In the genomic region with DNA sequence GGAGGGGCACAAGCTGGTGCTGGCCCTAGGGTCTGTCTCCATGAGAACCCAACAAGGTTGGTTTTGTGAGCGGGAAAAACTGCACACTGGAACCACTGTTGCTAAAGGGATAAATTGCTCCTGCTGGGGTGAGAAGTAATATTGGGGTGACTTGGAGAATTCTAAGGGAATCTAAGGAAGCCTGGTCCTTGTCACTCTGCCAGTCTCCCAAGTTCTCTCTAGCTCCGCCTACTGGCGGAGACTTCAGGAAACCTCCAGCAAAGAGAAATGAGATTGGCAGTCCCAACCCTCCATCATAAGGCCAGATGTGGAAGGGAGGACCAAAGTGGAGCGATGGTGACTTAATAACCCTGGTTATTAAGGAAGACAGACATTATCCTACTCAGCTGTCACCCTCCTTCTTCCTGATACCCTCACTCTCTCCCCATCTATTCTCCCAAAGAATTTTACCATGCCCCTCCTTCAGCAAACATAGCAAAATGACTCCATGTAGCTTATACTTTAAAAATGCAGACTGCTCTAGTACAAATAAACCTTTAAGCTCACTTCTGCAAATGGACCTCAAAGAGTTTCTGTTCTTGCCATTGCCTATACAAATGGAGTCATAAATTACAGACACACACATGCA, we compare ENCODE assay signal across 13 cellular contexts. TPM values are rescaled to one million over a fixed set of nuclear protein-coding genes. Genes with fewer than 3 reads are reported as not detected.
DNase-seq lines count a peak whose midpoint lies in the region; TF ChIP-seq lines count a peak whose summit lies in the region.
"Had no signal": no experiment of that assay in that cellular context is flagged by ENCODE, and none has a peak within 500 bp of the region (broad histone marks: within the 10 kb centered on the region; RNA-seq: fewer than 3 reads in every experiment).

No MANE protein-coding gene starts in this region.

- no peak for TF ChIP-seq POLR2A in tibial nerve (IDR thresholded peaks at IDR 0.05)

- H3K4me3 ChIP-seq in HFF-Myc (replicated peaks; ENCODE audit: low read depth, low read length) (no peak overlapping the region), tibial nerve (no peak overlapping the region)
- H3K4me3 ChIP-seq: left lung, psoas muscle had no signal

- peak; percentile 15 for TF ChIP-seq CTCF in HFF-Myc (IDR thresholded peaks at IDR 0.05; ENCODE audit: low read depth, low read length, missing control alignments)
- TF ChIP-seq CTCF in tibial nerve (IDR thresholded peaks at IDR 0.05) = no peak

- no peak overlapping the region for H3K27ac ChIP-seq in tibial nerve
- H3K27ac ChIP-seq in substantia nigra (ENCODE audit: low read depth, low read length, poor library complexity, severe bottlenecking) = no peak overlapping the region
- H3K27ac ChIP-seq: left lung, psoas muscle had no signal

- no peaks in the 10 kb centered on the region for H3K36me3 ChIP-seq in tibial nerve
- H3K36me3 ChIP-seq: left lung had no signal

- DNase-seq in activated CD4-positive, alpha-beta T cell treated with anti-CD3 and anti-CD28 coated beads for 48 hours = peak; percentile 15
- DNase-seq in activated CD4-positive, alpha-beta T cell treated with anti-CD3 and anti-CD28 coated beads for 4 hours = no peak
- DNase-seq in HFF-Myc (ENCODE audit: extremely low read depth, low read depth) (no peak), SK-MEL-5 (ENCODE audit: low read depth, low spot score) (peak; percentile 80), myocyte (ENCODE audit: low read depth) (peak; percentile 16), tibial nerve (ENCODE audit: low spot score in 2 of 2) (no peak), Kasumi-1 (lab: John Stamatoyannopoulos, UW) (no peak), substantia nigra (lab: John Stamatoyannopoulos, UW) (no peak)
- DNase-seq: COR-L47, left lung, NCI-H2107, psoas muscle had no signal

- 56 to 58% methylated on average over 4 of the region's 4 CpGs for WGBS in tibial nerve, 2 donors

- H3K9me3 ChIP-seq in tibial nerve = peaks cover 0 to 13% (median 0%) of the 10 kb centered on the region in 4 donors
- H3K9me3 ChIP-seq: left lung, psoas muscle had no signal

- H3K27me3 ChIP-seq in tibial nerve = no peaks in the 10 kb centered on the region

- TF ChIP-seq EP300 in tibial nerve (IDR thresholded peaks at IDR 0.05) = no peak

- in situ Hi-C loops in SK-MEL-5 (cut with HindIII; ENCODE audit: low pct_unique_long_range_greater_than_20kb, low sequenced_read_pairs) = no loop called here

- H3K4me1 ChIP-seq in tibial nerve = no peaks in the 10 kb centered on the region
- H3K4me1 ChIP-seq: left lung, psoas muscle had no signal

RNA-seq across cellular contexts. Expression of a gene that starts 2.7 kb away (rescaled TPM):
- not detected in 2 replicates for total RNA-seq in SK-MEL-5 (2014; rRNA removed; shearing (Covaris generic))
- not detected in 2 replicates for polyA plus RNA-seq in SK-MEL-5 (2015; cell fraction: cytosol; rRNA removed)
- not detected in 2 replicates for polyA plus RNA-seq in SK-MEL-5 (2015; cell fraction: nucleus; rRNA removed)
- total RNA-seq in myocyte (not detected in 2 replicates), tibial nerve (not detected)
- not detected for polyA plus RNA-seq in myocyte (2012)
- total RNA-seq: endothelial cell of umbilical vein, left lung, psoas muscle had no signal
- polyA plus RNA-seq: endothelial cell of umbilical vein, psoas muscle had no signal

RNA-seq across cellular contexts. Expression of a gene that starts 8.4 kb away (rescaled TPM):
- total RNA-seq in SK-MEL-5 (2014; rRNA removed; shearing (Covaris generic)) = not detected in 2 replicates
- polyA plus RNA-seq in SK-MEL-5 (2015; cell fraction: cytosol; rRNA removed) = not detected in 2 replicates
- not detected in 2 replicates for polyA plus RNA-seq in SK-MEL-5 (2015; cell fraction: nucleus; rRNA removed)
- total RNA-seq in myocyte = not detected in 2 replicates
- polyA plus RNA-seq in myocyte (2012) = not detected
- not detected for total RNA-seq in tibial nerve
- total RNA-seq: endothelial cell of umbilical vein, left lung, psoas muscle had no signal
- polyA plus RNA-seq: endothelial cell of umbilical vein, psoas muscle had no signal

RNA-seq across cellular contexts. Expression of a gene that starts 18.9 kb away (rescaled TPM):
- not detected in 2 replicates for total RNA-seq in SK-MEL-5 (2014; rRNA removed; shearing (Covaris generic))
- polyA plus RNA-seq in SK-MEL-5 (2015; cell fraction: cytosol; rRNA removed) = not detected in 2 replicates
- polyA plus RNA-seq in SK-MEL-5 (2015; cell fraction: nucleus; rRNA removed) = not detected in 2 replicates
- total RNA-seq in myocyte (not detected in 2 replicates), tibial nerve (not detected)
- not detected for polyA plus RNA-seq in myocyte (2012)
- total RNA-seq: endothelial cell of umbilical vein, left lung, psoas muscle had no signal
- polyA plus RNA-seq: endothelial cell of umbilical vein, psoas muscle had no signal

RNA-seq across cellular contexts. Expression of a gene that starts 19.8 kb away (rescaled TPM):
- not detected in 2 replicates for total RNA-seq in SK-MEL-5 (2014; rRNA removed; shearing (Covaris generic))
- not detected in 2 replicates for polyA plus RNA-seq in SK-MEL-5 (2015; cell fraction: cytosol; rRNA removed)
- polyA plus RNA-seq in SK-MEL-5 (2015; cell fraction: nucleus; rRNA removed) = not detected in 2 replicates
- total RNA-seq in myocyte = not detected in 2 replicates
- polyA plus RNA-seq in myocyte (2012) = 0.15 TPM
- total RNA-seq in tibial nerve = not detected
- total RNA-seq: endothelial cell of umbilical vein, left lung had no signal
- polyA plus RNA-seq: endothelial cell of umbilical vein, psoas muscle had no signal

RNA-seq across cellular contexts. Expression of a gene that starts 28.8 kb away (rescaled TPM):
- total RNA-seq in SK-MEL-5 (2014; rRNA removed; shearing (Covaris generic)) = not detected in 2 replicates
- polyA plus RNA-seq in SK-MEL-5 (2015; cell fraction: cytosol; rRNA removed) = not detected in 2 replicates
- not detected in 2 replicates for polyA plus RNA-seq in SK-MEL-5 (2015; cell fraction: nucleus; rRNA removed)
- total RNA-seq in myocyte (not detected in 2 replicates), tibial nerve (not detected)
- not detected for polyA plus RNA-seq in myocyte (2012)
- total RNA-seq: endothelial cell of umbilical vein, left lung, psoas muscle had no signal
- polyA plus RNA-seq: endothelial cell of umbilical vein, psoas muscle had no signal

Comparison
In these comparisons a context has a peak if more than half of its experiments do, and no peak if none do; other contexts are left out.
1. DNase-seq: peak in activated CD4-positive, alpha-beta T cell treated with anti-CD3 and anti-CD28 coated beads for 48 hours (single experiment), SK-MEL-5 (single experiment) and myocyte (single experiment); none in activated CD4-positive, alpha-beta T cell treated with anti-CD3 and anti-CD28 coated beads for 4 hours (0 of 2), HFF-Myc (single experiment), tibial nerve (0 of 2), Kasumi-1 (0 of 2) and substantia nigra (0 of 49).